19 cellular contexts compared by ENCODE assay signal in genomic region chr1:149641179-149641578, GRCh38. TPM values are rescaled to one million over a fixed set of nuclear protein-coding genes. Genes with fewer than 3 reads are reported as not detected.
"Had no signal": no experiment of that assay in that cellular context is flagged by ENCODE, and none has a peak within 500 bp of the region (broad histone marks: within the 10 kb centered on the region; RNA-seq: fewer than 3 reads in every experiment).

No MANE protein-coding gene starts in this region.

RNA-seq across cellular contexts. Expression of gene PPIAL4C, which starts 57.5 kb away (rescaled TPM):
- total RNA-seq: dermis blood vessel endothelial cell, endothelial cell of umbilical vein, epithelial cell of proximal tubule, fibroblast of lung, foreskin keratinocyte, gastroesophageal sphincter, heart left ventricle, hepatocyte, kidney epithelial cell, left cardiac atrium, left ventricle myocardium inferior, lower lobe of right lung, mesenteric fat pad, psoas muscle, renal cortical epithelial cell, right cardiac atrium, suprapubic skin, vagina had no signal
- polyA plus RNA-seq: endothelial cell of umbilical vein, fibroblast of lung, foreskin keratinocyte, heart left ventricle, hepatocyte, ovary, psoas muscle, right cardiac atrium had no signal
